Comparison of ENCODE assay signal across 10 cellular contexts in genomic region chr12:57835366-57836288, GRCh38. TPM values are rescaled to one million over a fixed set of nuclear protein-coding genes. Genes with fewer than 3 reads are reported as not detected.
DNase-seq lines count a peak whose midpoint lies in the region; ATAC-seq and TF ChIP-seq lines count a peak whose summit lies in the region.
"Had no signal": no experiment of that assay in that cellular context is flagged by ENCODE, and none has a peak within 500 bp of the region (broad histone marks: within the 10 kb centered on the region; RNA-seq: fewer than 3 reads in every experiment).

No MANE protein-coding gene starts in this region.

- 32 to 44% methylated on average over 9 of the region's 9 CpGs for WGBS in heart right ventricle, 2 donors

- H3K27me3 ChIP-seq in heart right ventricle, result no peaks in the 10 kb centered on the region
- no peaks in the 10 kb centered on the region for H3K27me3 ChIP-seq in lower lobe of right lung (ENCODE audit: low read depth)
- H3K27me3 ChIP-seq in upper lobe of right lung, result no peaks in the 10 kb centered on the region

- peaks cover 86% of the 10 kb centered on the region for H3K4me1 Mint-ChIP-seq in activated naive CD8-positive, alpha-beta T cell treated with anti-CD3 and anti-CD28 coated beads for 36 hours

- H3K27ac Mint-ChIP-seq in activated naive CD8-positive, alpha-beta T cell treated with anti-CD3 and anti-CD28 coated beads for 36 hours, result peak overlapping the region; percentile 88

- TF ChIP-seq CTCF in heart right ventricle (IDR thresholded peaks at IDR 0.05) (no peak), lower lobe of right lung (IDR thresholded peaks at IDR 0.05) (no peak), upper lobe of right lung (IDR thresholded peaks at IDR 0.05) (no peak)

- ATAC-seq in heart right ventricle, result no peak
- ATAC-seq in left ventricle myocardium superior, result no peak
- ATAC-seq in lower lobe of right lung, result no peak
- ATAC-seq in upper lobe of right lung, result no peak
- no peak for ATAC-seq in HG02852 (IDR thresholded peaks at IDR 0.05; ENCODE audit: unreplicated experiment)

- H3K27me3 Mint-ChIP-seq in activated naive CD8-positive, alpha-beta T cell treated with anti-CD3 and anti-CD28 coated beads for 36 hours, result no peaks in the 10 kb centered on the region

- H3K4me3 ChIP-seq in heart right ventricle, result peak overlapping the region in 6 of 10 donors; percentile 20 to 41 (median 35)
- peak overlapping the region; percentile 41 for H3K4me3 ChIP-seq in lower lobe of right lung
- H3K4me3 ChIP-seq in upper lobe of right lung, result peak overlapping the region; percentile 31

- H3K9me3 ChIP-seq in heart right ventricle (no peaks in the 10 kb centered on the region), lower lobe of right lung (no peaks in the 10 kb centered on the region), upper lobe of right lung (no peaks in the 10 kb centered on the region)

- H3K36me3 Mint-ChIP-seq in activated naive CD8-positive, alpha-beta T cell treated with anti-CD3 and anti-CD28 coated beads for 36 hours, result peaks cover 6% of the 10 kb centered on the region

- H3K9me3 Mint-ChIP-seq in activated naive CD8-positive, alpha-beta T cell treated with anti-CD3 and anti-CD28 coated beads for 36 hours, result no peaks in the 10 kb centered on the region

- H3K4me1 ChIP-seq in heart right ventricle (peaks cover 78 to 100% (median 100%) of the 10 kb centered on the region in 9 donors), lower lobe of right lung (peaks cover 100% of the 10 kb centered on the region), upper lobe of right lung (peaks cover 100% of the 10 kb centered on the region)

- H3K4me3 Mint-ChIP-seq in activated naive CD8-positive, alpha-beta T cell treated with anti-CD3 and anti-CD28 coated beads for 36 hours, result peak overlapping the region; percentile 71

- H3K36me3 ChIP-seq in heart right ventricle (peaks cover 0 to 14% (median 0%) of the 10 kb centered on the region in 9 donors), lower lobe of right lung (peaks cover 11% of the 10 kb centered on the region), upper lobe of right lung (peaks cover 8% of the 10 kb centered on the region)

- intact Hi-C loops in heart right ventricle (cut with DNase I) (loop anchor here in 2 of 10 donors (2.0 kb wide), 2 partner anchors 59 to 61 kb away; no protein-coding TSS in a partner anchor), left ventricle myocardium superior (cut with micrococcal nuclease) (no loop called here), lower lobe of right lung (cut with DNase I) (loop anchor here (10.0 kb wide), 1 partner anchor 59 kb away; no protein-coding TSS in a partner anchor), upper lobe of right lung (cut with DNase I) (loop anchor here (5.0 kb wide), 1 partner anchor 62 kb away; no protein-coding TSS in a partner anchor)

- H3K27ac ChIP-seq in heart right ventricle (peak overlapping the region in 9 of 10 donors; percentile 4 to 100 (median 78)), lower lobe of right lung (peak overlapping the region; percentile 67), upper lobe of right lung (peak overlapping the region; percentile 68)

- DNase-seq in heart right ventricle (no peak), left ventricle myocardium superior (no peak), lower lobe of right lung (no peak), upper lobe of right lung (no peak), SIG-M5 (lab: John Stamatoyannopoulos, UW) (no peak)
- DNase-seq in activated naive CD8-positive, alpha-beta T cell treated with anti-CD3 and anti-CD28 coated beads for 36 hours, result no peak
- DNase-seq in NK-92 treated with Interleukin-12 subunit alpha and Interleukin-12 subunit beta, amount 100 ng/mL, for 24 hours (lab: John Stamatoyannopoulos, UW), result no peak
- DNase-seq: EL, kidney glomerular epithelial cell had no signal

RNA-seq across cellular contexts. Expression of gene CTDSP2, which starts 10.9 kb away (rescaled TPM):
- 100 to 1,000 TPM in 2 of 10 donors, 10 to 100 TPM in 8; 76.4 to 138 (median 86.3) TPM for total RNA-seq in heart right ventricle
- 10 to 100 TPM; 31.2 to 31.7 TPM for polyA plus RNA-seq in heart right ventricle
- 104 TPM for total RNA-seq in left ventricle myocardium superior
- 10 to 100 TPM; 91.4 to 94.3 TPM for total RNA-seq in activated naive CD8-positive, alpha-beta T cell treated with anti-CD3 and anti-CD28 coated beads for 36 hours
- total RNA-seq in lower lobe of right lung, result 220 TPM
- 217 TPM for total RNA-seq in upper lobe of right lung

RNA-seq across cellular contexts. Expression of gene AVIL, which starts 17.1 kb away (rescaled TPM):
- total RNA-seq in heart right ventricle (1 to 10 TPM in 9 of 10 donors, under 1 TPM in 1; 1.00 to 2.9 (median 1.7) TPM), left ventricle myocardium superior (2.4 TPM), lower lobe of right lung (10.8 TPM), upper lobe of right lung (11.3 TPM)
- 1 to 10 TPM; 1.3 to 8.4 TPM for polyA plus RNA-seq in heart right ventricle
- total RNA-seq in activated naive CD8-positive, alpha-beta T cell treated with anti-CD3 and anti-CD28 coated beads for 36 hours, result 1 to 10 TPM; 1.2 to 1.8 TPM

RNA-seq across cellular contexts. Expression of gene TSFM, which starts 53.0 kb away (rescaled TPM):
- total RNA-seq in heart right ventricle, result 10 to 100 TPM; 41.2 to 70.6 (median 52.6) TPM
- polyA plus RNA-seq in heart right ventricle, result 10 to 100 TPM; 22.9 to 58.0 TPM
- 52.4 TPM for total RNA-seq in left ventricle myocardium superior
- 10 to 100 TPM; 67.7 to 74.7 TPM for total RNA-seq in activated naive CD8-positive, alpha-beta T cell treated with anti-CD3 and anti-CD28 coated beads for 36 hours
- total RNA-seq in lower lobe of right lung, result 22.6 TPM
- total RNA-seq in upper lobe of right lung, result 24.3 TPM
